ENCODE assay signal across 16 cellular contexts in genomic region chr12:122026706-122027328, GRCh38. TPM values are rescaled to one million over a fixed set of nuclear protein-coding genes. Genes with fewer than 3 reads are reported as not detected.
A peak's percentile ranks its signal among the peaks of the same experiment; 100 is the strongest.
DNase-seq lines count a peak whose midpoint lies in the region; ATAC-seq and TF ChIP-seq lines count a peak whose summit lies in the region.
"Had no signal": no experiment of that assay in that cellular context is flagged by ENCODE, and none has a peak within 500 bp of the region (broad histone marks: within the 10 kb centered on the region; RNA-seq: fewer than 3 reads in every experiment).

No MANE protein-coding gene starts in this region.

- no TSS peak for BruUV-seq in mammary epithelial cell (replicated peaks; lab: Mats Ljungman, UMichigan)

- no peak for ATAC-seq in gastrocnemius medialis
- ATAC-seq: activated CD8-positive, alpha-beta T cell treated with anti-CD3 and anti-CD28 coated beads for 36 hours; heart right ventricle; stimulated activated effector memory CD8-positive, alpha-beta T cell treated with anti-CD3 and anti-CD28 coated beads, Interleukin-12 subunit alpha, Interleukin-12 subunit beta, amount 100 ng/mL, for 72 hours had no signal

- H3K36me3 ChIP-seq in OCI-LY3 (replicated peaks; ENCODE audit: low read depth, low read length) (peaks cover 17% of the 10 kb centered on the region), mammary epithelial cell (ENCODE audit: insufficient read depth, low read length) (no peaks in the 10 kb centered on the region), gastrocnemius medialis (no peaks in the 10 kb centered on the region)
- no peaks in the 10 kb centered on the region for H3K36me3 ChIP-seq in CD4-positive, alpha-beta memory T cell (ENCODE audit: insufficient read depth, low read length)
- H3K36me3 ChIP-seq: heart right ventricle, tibial artery had no signal

- H3K4me1 ChIP-seq in OCI-LY3 (ENCODE audit: low read length) (peaks cover 75% of the 10 kb centered on the region), mammary epithelial cell (ENCODE audit: insufficient read depth, low read length) (peaks cover 58% of the 10 kb centered on the region), gastrocnemius medialis (peaks cover 34 to 72% of the 10 kb centered on the region in 2 donors)
- peaks cover 8% of the 10 kb centered on the region for H3K4me1 ChIP-seq in CD4-positive, alpha-beta memory T cell (ENCODE audit: insufficient read depth, low read length)

- H3K4me3 Mint-ChIP-seq in CD4-positive, alpha-beta memory T cell, result peak overlapping the region in 1 of 8 donors; percentile 32
- H3K4me3 Mint-ChIP-seq: activated CD8-positive, alpha-beta T cell treated with anti-CD3 and anti-CD28 coated beads for 36 hours; neural crest cell; stimulated activated effector memory CD8-positive, alpha-beta T cell treated with anti-CD3 and anti-CD28 coated beads, Interleukin-12 subunit alpha, Interleukin-12 subunit beta, amount 100 ng/mL, for 72 hours had no signal

- no peak overlapping the region for H3K9ac ChIP-seq in OCI-LY3 (ENCODE audit: low read length)
- H3K9ac ChIP-seq in mammary epithelial cell (ENCODE audit: insufficient read depth, low read length), result no peak overlapping the region

- H3K27ac Mint-ChIP-seq in CD4-positive, alpha-beta memory T cell, result peak overlapping the region in 2 of 7 donors; percentile 23 to 42
- H3K27ac Mint-ChIP-seq: activated CD8-positive, alpha-beta T cell treated with anti-CD3 and anti-CD28 coated beads for 36 hours; stimulated activated effector memory CD8-positive, alpha-beta T cell treated with anti-CD3 and anti-CD28 coated beads, Interleukin-12 subunit alpha, Interleukin-12 subunit beta, amount 100 ng/mL, for 72 hours had no signal

- H3K4me2 ChIP-seq in OCI-LY3 (ENCODE audit: low read length), result peak overlapping the region; percentile 13; the same call in 1 of the 2 replicates
- no peak overlapping the region for H3K4me2 ChIP-seq in mammary epithelial cell (ENCODE audit: insufficient read depth, low read depth, low read length)

- H3K79me2 ChIP-seq in OCI-LY3 (ENCODE audit: low read length) (peaks cover 95% of the 10 kb centered on the region), mammary epithelial cell (ENCODE audit: insufficient read depth, low read length) (peaks cover 88% of the 10 kb centered on the region)

- H3K4me1 Mint-ChIP-seq in CD4-positive, alpha-beta memory T cell, result peaks cover 3 to 15% (median 4%) of the 10 kb centered on the region in 4 donors

- no peak overlapping the region; the same call in 1 of the 2 replicates for H3K27ac ChIP-seq in OCI-LY3 (ENCODE audit: low read length)
- peak overlapping the region; percentile 39 for H3K27ac ChIP-seq in mammary epithelial cell (ENCODE audit: insufficient read depth, low read depth, low read length)
- peak overlapping the region; percentile 24 to 68 (median 42) for H3K27ac ChIP-seq in gastrocnemius medialis
- H3K27ac ChIP-seq in CD4-positive, alpha-beta memory T cell (ENCODE audit: low read depth, low read length), result no peak overlapping the region
- H3K27ac ChIP-seq: heart right ventricle, tibial artery had no signal

- H2AFZ ChIP-seq in OCI-LY3 (ENCODE audit: low read depth, low read length), result no peak overlapping the region
- no peak overlapping the region for H2AFZ ChIP-seq in mammary epithelial cell (ENCODE audit: low read depth, low read length)

- no peak for TF ChIP-seq POLR2A in gastrocnemius medialis (IDR thresholded peaks at IDR 0.05)

- H3K27me3 Mint-ChIP-seq in CD4-positive, alpha-beta memory T cell, result peaks cover 0 to 4% of the 10 kb centered on the region in 2 donors

- H3K36me3 Mint-ChIP-seq in CD4-positive, alpha-beta memory T cell, result no peaks in the 10 kb centered on the region

- H3K4me3 ChIP-seq in OCI-LY3 (ENCODE audit: low read length) (no peak overlapping the region), mammary epithelial cell (replicated peaks in 1 of 3; ENCODE audit: insufficient read depth in 1 of 3, low read depth in 2 of 3, low read length in 3 of 3) (no peak overlapping the region), gastrocnemius medialis (no peak overlapping the region)
- H3K4me3 ChIP-seq in CD4-positive, alpha-beta memory T cell (ENCODE audit: low read length in 2 of 2), result no peak overlapping the region
- H3K4me3 ChIP-seq: heart right ventricle, tibial artery had no signal

- H3K27me3 ChIP-seq in OCI-LY3 (ENCODE audit: low read depth, low read length) (no peaks in the 10 kb centered on the region), mammary epithelial cell (ENCODE audit: insufficient read depth, low read length) (no peaks in the 10 kb centered on the region), gastrocnemius medialis (no peaks in the 10 kb centered on the region)
- no peaks in the 10 kb centered on the region for H3K27me3 ChIP-seq in CD4-positive, alpha-beta memory T cell (ENCODE audit: insufficient read depth, low read length)
- H3K27me3 ChIP-seq: tibial artery had no signal

- H3K9me3 ChIP-seq in OCI-LY3 (ENCODE audit: insufficient read depth, low read length), result no peaks in the 10 kb centered on the region
- H3K9me3 ChIP-seq in mammary epithelial cell (replicated peaks; ENCODE audit: insufficient read depth, low read length), result no peaks in the 10 kb centered on the region
- H3K9me3 ChIP-seq in gastrocnemius medialis, result no peaks in the 10 kb centered on the region
- no peaks in the 10 kb centered on the region for H3K9me3 ChIP-seq in CD4-positive, alpha-beta memory T cell (ENCODE audit: control insufficient read depth in 1 of 2, low read length in 2 of 2)
- H3K9me3 ChIP-seq: heart right ventricle, tibial artery had no signal

- POLR2A ChIA-PET in CD4-positive, alpha-beta memory T cell (lab: Charles Lee; ENCODE audit: partially characterized antibody), result no interaction called here

- DNase-seq in GM13977 (ENCODE audit: low spot score) (no peak), mammary epithelial cell (no peak), gastrocnemius medialis (no peak), GM19238 (ENCODE audit: insufficient read length, low spot score) (no peak), HPDE6-E6E7 (ENCODE audit: extremely low spot score) (no peak)
- no peak for DNase-seq in CD4-positive, alpha-beta memory T cell
- DNase-seq: activated CD8-positive, alpha-beta T cell treated with anti-CD3 and anti-CD28 coated beads for 36 hours; activated T-cell treated with anti-CD3 and anti-CD28 coated beads, Interleukin-2, amount 50 U/mL, for 48 hours; caudate nucleus; heart right ventricle; NCI-H2029 treated with DMSO at 0.1 percent for 48 hours; NCI-H526 treated with DMSO at 0.1 percent for 48 hours; tibial artery had no signal

- dilution Hi-C loops in mammary epithelial cell (cut with HindIII; ENCODE audit: low sequenced_read_pairs), result no loop called here

- TF ChIP-seq CTCF in GM13977 (IDR thresholded peaks at IDR 0.05; ENCODE audit: extremely low read depth, insufficient read depth, missing control alignments), result peak; percentile 28
- TF ChIP-seq CTCF in OCI-LY3 (IDR thresholded peaks at IDR 0.05; ENCODE audit: low read depth, low read length), result peak; percentile 17; the same call in 1 of the 2 replicates
- peak in 1 of 2 donors; percentile 10 for TF ChIP-seq CTCF in mammary epithelial cell (conservative IDR thresholded peaks at IDR 0.05 in 1 of 2, IDR thresholded peaks at IDR 0.05 in 1 of 2; ENCODE audit: extremely low read depth in 1 of 2, insufficient read depth in 1 of 2, low read depth in 1 of 2, low read length in 2 of 2)
- TF ChIP-seq CTCF in gastrocnemius medialis (IDR thresholded peaks at IDR 0.05 in 4 of 5, conservative IDR thresholded peaks at IDR 0.05 in 1 of 5), result no peak

- in situ Hi-C loops in GM13977 (cut with MboI; ENCODE audit: low pct_unique_long_range_greater_than_20kb, low sequenced_read_pairs, unreplicated experiment) (no loop called here), mammary epithelial cell (cut with MboI; ENCODE audit: low sequenced_read_pairs in 2 of 2) (no loop called here), gastrocnemius medialis (cut with MboI; ENCODE audit: low sequenced_read_pairs in 4 of 4) (no loop called here)

- H4K20me1 ChIP-seq in OCI-LY3 (ENCODE audit: insufficient read depth, low read length), result peaks cover 48% of the 10 kb centered on the region
- H4K20me1 ChIP-seq in mammary epithelial cell (ENCODE audit: insufficient read depth, low read length), result no peaks in the 10 kb centered on the region

- H3K9me3 Mint-ChIP-seq in CD4-positive, alpha-beta memory T cell, result peaks cover 0 to under 1% (median 0%) of the 10 kb centered on the region in 8 donors
- H3K9me3 Mint-ChIP-seq: activated CD8-positive, alpha-beta T cell treated with anti-CD3 and anti-CD28 coated beads for 36 hours; neural crest cell; stimulated activated effector memory CD8-positive, alpha-beta T cell treated with anti-CD3 and anti-CD28 coated beads, Interleukin-12 subunit alpha, Interleukin-12 subunit beta, amount 100 ng/mL, for 72 hours had no signal

- CTCF ChIA-PET in mammary epithelial cell (lab: Charles Lee; ENCODE audit: low non-redundant PET), result no interaction called here
- CTCF ChIA-PET in CD4-positive, alpha-beta memory T cell (lab: Charles Lee; ENCODE audit: partially characterized antibody), result interaction anchor here (1.1 kb wide), 1 partner anchor 35 kb away, joined by 3 read pairs; no protein-coding TSS in a partner anchor

- intact Hi-C loops in mammary epithelial cell (cut with micrococcal nuclease), result loop anchor here (5.0 kb wide), 1 partner anchor 225 kb away; the partner anchor contains the start of gene SETD1B
- intact Hi-C loops in gastrocnemius medialis (cut with DNase I; ENCODE audit: low total_unique reads), result loop anchor here (2.0 kb wide), 1 partner anchor 72 kb away; no protein-coding TSS in a partner anchor
- intact Hi-C loops in CD4-positive, alpha-beta memory T cell (cut with micrococcal nuclease), result no loop called here

- 92% methylated on average over 7 of the region's 7 CpGs for WGBS in mammary epithelial cell (ENCODE audit: low coverage, missing lambda C conversion rate)

RNA-seq across cellular contexts. Expression of gene BCL7A, which starts 5.1 kb away (rescaled TPM):
- 10 to 100 TPM; 15.8 to 27.7 TPM for total RNA-seq in mammary epithelial cell
- polyA plus RNA-seq in mammary epithelial cell, result 17.4 TPM
- 15.9 TPM for polyA minus RNA-seq in mammary epithelial cell
- 10 to 100 TPM in 3 of 4 donors, 1 to 10 TPM in 1; 9.8 to 23.5 (median 13.7) TPM for total RNA-seq in gastrocnemius medialis
- 1 to 10 TPM; 3.0 to 3.7 TPM for total RNA-seq in CD4-positive, alpha-beta memory T cell
- polyA plus RNA-seq in CD4-positive, alpha-beta memory T cell, result 1 to 10 TPM; 1.5 to 2.5 TPM

RNA-seq across cellular contexts. Expression of gene MLXIP, which starts 51.7 kb away (rescaled TPM):
- total RNA-seq in mammary epithelial cell, result 10 to 100 TPM; 17.7 to 53.6 TPM
- polyA plus RNA-seq in mammary epithelial cell, result 14.3 TPM
- polyA minus RNA-seq in mammary epithelial cell, result 50.3 TPM
- 10 to 100 TPM; 36.6 to 89.4 (median 79.7) TPM for total RNA-seq in gastrocnemius medialis
- 10 to 100 TPM; 79.5 to 88.1 TPM for total RNA-seq in CD4-positive, alpha-beta memory T cell
- polyA plus RNA-seq in CD4-positive, alpha-beta memory T cell, result 10 to 100 TPM in 1 of 2 donors, 1 to 10 TPM in 1; 2.7 to 23.8 TPM

Comparison
In these comparisons a context has a peak if more than half of its experiments do, and no peak if none do; other contexts are left out.
1. CTCF ChIP-seq: peak in GM13977 (single experiment) and OCI-LY3 (single experiment); none in gastrocnemius medialis (0 of 5).
2. H3K27ac ChIP-seq: peak in mammary epithelial cell (single experiment) and gastrocnemius medialis (4 of 4); none in OCI-LY3 (single experiment) and CD4-positive, alpha-beta memory T cell (single experiment).